ENCODE assay signal across 14 cellular contexts in the genomic region with DNA sequence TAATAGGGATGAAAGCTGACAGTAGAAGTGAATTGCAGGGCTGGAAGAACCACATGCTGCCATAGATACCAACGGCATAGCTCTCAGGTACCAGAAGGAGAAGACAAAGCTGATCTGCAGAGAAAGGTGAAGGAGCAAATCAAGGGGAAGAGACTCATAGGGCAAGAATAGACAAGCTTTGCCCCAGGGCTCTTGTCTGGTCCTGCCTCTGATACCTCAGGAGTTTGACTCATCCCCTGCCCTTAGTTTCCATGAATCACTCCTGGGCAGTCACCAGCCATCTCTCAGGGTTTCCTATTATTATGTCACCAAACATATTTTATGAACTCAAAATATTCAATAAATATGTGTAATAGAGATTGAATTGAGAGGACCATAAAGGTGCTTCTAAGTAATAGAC.
"Had no signal": no experiment of that assay in that cellular context is flagged by ENCODE, and none has a peak within 500 bp of the region (broad histone marks: within the 10 kb centered on the region; RNA-seq: fewer than 3 reads in every experiment).

No MANE protein-coding gene starts in this region.

- H3K4me1 Mint-ChIP-seq: activated B cell treated with CpG ODN at 0.5 μM for 24 hours; naive B cell; stimulated activated memory B cell treated with anti-CD40 and anti-IgM and Interleukin-4, amounts not matched to agents 10 μg/mL and 1 μg/mL and 100 μg/mL, for 72 hours had no signal

- H3K27me3 ChIP-seq: colonic mucosa had no signal

- H3K4me1 ChIP-seq: colonic mucosa, parathyroid adenoma had no signal

- H3K27me3 Mint-ChIP-seq: activated B cell treated with CpG ODN at 0.5 μM for 24 hours; naive B cell; stimulated activated memory B cell treated with anti-CD40 and anti-IgM and Interleukin-4, amounts not matched to agents 10 μg/mL and 1 μg/mL and 100 μg/mL, for 72 hours had no signal

- H3K4me3 Mint-ChIP-seq: activated B cell treated with CpG ODN at 0.5 μM for 24 hours; activated T-cell treated with anti-CD3 and anti-CD28 coated beads, Interleukin-2, amount 50 U/mL, for 72 hours; naive B cell; stimulated activated memory B cell treated with anti-CD40 and anti-IgM and Interleukin-4, amounts not matched to agents 10 μg/mL and 1 μg/mL and 100 μg/mL, for 72 hours had no signal

- H3K36me3 Mint-ChIP-seq: naive B cell; stimulated activated memory B cell treated with anti-CD40 and anti-IgM and Interleukin-4, amounts not matched to agents 10 μg/mL and 1 μg/mL and 100 μg/mL, for 72 hours had no signal

- H3K27ac Mint-ChIP-seq: activated B cell treated with CpG ODN at 0.5 μM for 24 hours; activated naive CD4-positive, alpha-beta T cell treated with anti-CD3 and anti-CD28 coated beads, Interleukin-2, amount 50 U/mL, for 72 hours; activated T-cell treated with anti-CD3 and anti-CD28 coated beads, Interleukin-2, amount 50 U/mL, for 72 hours; naive B cell; stimulated activated memory B cell treated with anti-CD40 and anti-IgM and Interleukin-4, amounts not matched to agents 10 μg/mL and 1 μg/mL and 100 μg/mL, for 72 hours had no signal

- DNase-seq: activated B cell treated with CpG ODN at 0.5 μM for 24 hours; activated CD4-positive, alpha-beta T cell treated with anti-CD3 and anti-CD28 coated beads for 48 hours; activated CD8-positive, alpha-beta memory T cell treated with anti-CD3 and anti-CD28 coated beads, Interleukin-2, amount 50 U/mL, for 48 hours; activated gamma-delta T cell; activated T-cell treated with anti-CD3 and anti-CD28 coated beads, Interleukin-2, amount 50 U/mL, for 72 hours; central memory CD4-positive, alpha-beta T cell; colonic mucosa; foreskin melanocyte; head of caudate nucleus; naive B cell; T-helper 2 cell had no signal

- H3K27ac ChIP-seq: colonic mucosa, parathyroid adenoma had no signal

- ATAC-seq: activated naive CD4-positive, alpha-beta T cell treated with anti-CD3 and anti-CD28 coated beads, Interleukin-2, amount 50 U/mL, for 72 hours; activated T-cell treated with anti-CD3 and anti-CD28 coated beads, Interleukin-2, amount 50 U/mL, for 72 hours; stimulated activated memory B cell treated with anti-CD40 and anti-IgM and Interleukin-4, amounts not matched to agents 10 μg/mL and 1 μg/mL and 100 μg/mL, for 72 hours had no signal

- H3K9me3 Mint-ChIP-seq: activated B cell treated with CpG ODN at 0.5 μM for 24 hours had no signal
